ENCODE assay signal across 20 cellular contexts in genomic region chr10:47261556-47261955, GRCh38. TPM values are rescaled to one million over a fixed set of nuclear protein-coding genes. Genes with fewer than 3 reads are reported as not detected.
A peak's percentile ranks its signal among the peaks of the same experiment; 100 is the strongest.
DNase-seq lines count a peak whose midpoint lies in the region; ATAC-seq and TF ChIP-seq lines count a peak whose summit lies in the region.
"Had no signal": no experiment of that assay in that cellular context is flagged by ENCODE, and none has a peak within 500 bp of the region (broad histone marks: within the 10 kb centered on the region; RNA-seq: fewer than 3 reads in every experiment).

No MANE protein-coding gene starts in this region.

- peaks cover 15% of the 10 kb centered on the region for H3K36me3 Mint-ChIP-seq in T-helper 2 cell treated with Interferon-gamma antibody and Interleukin-4, amounts not matched to agents 5 μg/mL and 100 μg/mL, for 36 hours (ENCODE audit: low read depth)
- H3K36me3 Mint-ChIP-seq in activated naive CD4-positive, alpha-beta T cell treated with anti-CD3 and anti-CD28 coated beads, Interleukin-2, amount 50 U/mL, for 72 hours: peaks cover 32 to 55% of the 10 kb centered on the region in 2 donors
- no peaks in the 10 kb centered on the region for H3K36me3 Mint-ChIP-seq in neural crest cell (ENCODE audit: low read depth)

- H3K27ac ChIP-seq in body of pancreas: no peak overlapping the region
- H3K27ac ChIP-seq: esophagus muscularis mucosa, thoracic aorta, VCaP had no signal

- no peaks in the 10 kb centered on the region for H3K36me3 ChIP-seq in body of pancreas (replicated peaks in 1 of 2; ENCODE audit: insufficient read depth in 1 of 2, low read depth in 2 of 2)
- H3K36me3 ChIP-seq: esophagus muscularis mucosa, thoracic aorta had no signal

- intact Hi-C loops in body of pancreas (cut with DNase I): no loop called here

- H3K4me3 Mint-ChIP-seq in T-helper 2 cell treated with Interferon-gamma antibody and Interleukin-4, amounts not matched to agents 5 μg/mL and 100 μg/mL, for 36 hours: no peak overlapping the region
- H3K4me3 Mint-ChIP-seq in neural crest cell: no peak overlapping the region

- H3K9me3 Mint-ChIP-seq in T-helper 2 cell treated with Interferon-gamma antibody and Interleukin-4, amounts not matched to agents 5 μg/mL and 100 μg/mL, for 36 hours: peaks cover 11% of the 10 kb centered on the region
- H3K9me3 Mint-ChIP-seq in activated naive CD4-positive, alpha-beta T cell treated with anti-CD3 and anti-CD28 coated beads, Interleukin-2, amount 50 U/mL, for 72 hours: peaks cover 20 to 34% of the 10 kb centered on the region in 2 donors
- peaks cover 2% of the 10 kb centered on the region for H3K9me3 Mint-ChIP-seq in neural crest cell

- peaks cover 60% of the 10 kb centered on the region for H3K4me1 Mint-ChIP-seq in T-helper 2 cell treated with Interferon-gamma antibody and Interleukin-4, amounts not matched to agents 5 μg/mL and 100 μg/mL, for 36 hours (ENCODE audit: low read depth)
- no peaks in the 10 kb centered on the region for H3K4me1 Mint-ChIP-seq in neural crest cell

- no peak for TF ChIP-seq POLR2A in body of pancreas (IDR thresholded peaks at IDR 0.05)

- no peaks in the 10 kb centered on the region for H3K27me3 Mint-ChIP-seq in T-helper 2 cell treated with Interferon-gamma antibody and Interleukin-4, amounts not matched to agents 5 μg/mL and 100 μg/mL, for 36 hours (ENCODE audit: low read depth)
- no peaks in the 10 kb centered on the region for H3K27me3 Mint-ChIP-seq in neural crest cell (ENCODE audit: low read depth)

- ATAC-seq in HG02970 (IDR thresholded peaks at IDR 0.05; ENCODE audit: low FRiP score, unreplicated experiment) (peak; percentile 19), body of pancreas (no peak), omental fat pad (ENCODE audit: low FRiP score) (no peak), GM18858 (IDR thresholded peaks at IDR 0.05; ENCODE audit: unreplicated experiment) (no peak)
- ATAC-seq in activated naive CD4-positive, alpha-beta T cell treated with anti-CD3 and anti-CD28 coated beads, Interleukin-2, amount 50 U/mL, for 72 hours: no peak
- ATAC-seq: right cardiac atrium, SK-N-SH treated with all-trans-retinoic acid at 6 μM for 48 hours had no signal

- WGBS in body of pancreas, 2 donors: 88 to 94% methylated on average over 5 of the region's 5 CpGs

- H3K4me3 ChIP-seq in body of pancreas: no peak overlapping the region
- H3K4me3 ChIP-seq: esophagus muscularis mucosa, thoracic aorta had no signal

- peaks cover 8% of the 10 kb centered on the region for H3K4me1 ChIP-seq in body of pancreas

- DNase-seq in T-helper 2 cell treated with Interferon-gamma antibody and Interleukin-4, amounts not matched to agents 5 μg/mL and 100 μg/mL, for 36 hours (ENCODE audit: low spot score): no peak
- no peak for DNase-seq in T-helper 2 cell
- no peak for DNase-seq in activated naive CD4-positive, alpha-beta T cell treated with anti-CD3 and anti-CD28 coated beads, Interleukin-2, amount 50 U/mL, for 72 hours (ENCODE audit: low spot score in 2 of 2)
- DNase-seq in neural crest cell (ENCODE audit: low read depth, low spot score): no peak
- no peak for DNase-seq in body of pancreas
- no peak for DNase-seq in omental fat pad (ENCODE audit: low spot score)
- DNase-seq: 8988T; activated CD8-positive, alpha-beta memory T cell treated with anti-CD3 and anti-CD28 coated beads, Interleukin-2, amount 50 U/mL, for 48 hours; aorta; EL; H7; islet precursor cell; NCI-H69; right cardiac atrium had no signal

- H3K27me3 ChIP-seq in body of pancreas: no peaks in the 10 kb centered on the region
- H3K27me3 ChIP-seq: esophagus muscularis mucosa had no signal

- no peak for TF ChIP-seq CTCF in neural crest cell (conservative IDR thresholded peaks at IDR 0.05)
- TF ChIP-seq CTCF in body of pancreas (IDR thresholded peaks at IDR 0.05): no peak
- TF ChIP-seq CTCF in omental fat pad (IDR thresholded peaks at IDR 0.05): no peak

- peak overlapping the region; percentile 72 for H3K27ac Mint-ChIP-seq in T-helper 2 cell treated with Interferon-gamma antibody and Interleukin-4, amounts not matched to agents 5 μg/mL and 100 μg/mL, for 36 hours
- peak overlapping the region; percentile 98 for H3K27ac Mint-ChIP-seq in activated naive CD4-positive, alpha-beta T cell treated with anti-CD3 and anti-CD28 coated beads, Interleukin-2, amount 50 U/mL, for 72 hours
- H3K27ac Mint-ChIP-seq in neural crest cell (ENCODE audit: unreplicated experiment): peak overlapping the region; percentile 47

- H3K9me3 ChIP-seq in body of pancreas: no peaks in the 10 kb centered on the region
- H3K9me3 ChIP-seq: esophagus muscularis mucosa, thoracic aorta had no signal

RNA-seq across cellular contexts. Expression of gene GDF10, which starts 38.4 kb away (rescaled TPM):
- under 1 TPM; 0.14 to 0.23 TPM for total RNA-seq in activated naive CD4-positive, alpha-beta T cell treated with anti-CD3 and anti-CD28 coated beads, Interleukin-2, amount 50 U/mL, for 72 hours
- 2.9 and 3.2 TPM in 2 replicates for total RNA-seq in neural crest cell
- total RNA-seq in body of pancreas: 1 to 10 TPM; 6.6 to 8.0 TPM
- total RNA-seq in omental fat pad: 1 to 10 TPM in 1 of 4 donors, under 1 TPM in 3; 0.48 to 2.4 (median 0.66) TPM
- total RNA-seq: H7 had no signal

Comparison
In these comparisons a context has a peak if more than half of its experiments do, and no peak if none do; other contexts are left out.
1. H3K27ac Mint-ChIP-seq: peak in every context shown above with its lines; median percentile 98 in activated naive CD4-positive, alpha-beta T cell treated with anti-CD3 and anti-CD28 coated beads, Interleukin-2, amount 50 U/mL, for 72 hours; 72 in T-helper 2 cell treated with Interferon-gamma antibody and Interleukin-4, amounts not matched to agents 5 μg/mL and 100 μg/mL, for 36 hours; 47 in neural crest cell.